Comparison of ENCODE assay signal across 16 cellular contexts in the genomic region with DNA sequence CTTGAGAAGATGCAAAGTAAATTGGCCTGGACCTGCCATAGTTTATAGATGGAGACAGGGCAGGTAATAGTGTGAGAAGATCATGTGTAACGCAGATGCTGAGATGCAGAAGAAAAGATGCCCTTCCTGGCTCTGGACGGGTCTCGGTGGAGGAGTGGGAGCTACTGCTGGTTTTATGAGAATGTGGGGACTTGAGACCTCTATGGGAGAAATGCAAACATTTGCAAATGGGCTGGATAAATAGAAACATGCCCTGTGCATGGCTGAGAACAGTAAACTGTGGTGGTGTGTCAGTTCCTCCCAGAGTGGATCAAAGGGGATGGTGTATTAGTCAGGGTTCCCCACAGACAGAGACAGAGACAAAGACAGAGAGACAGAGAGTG. TPM values are rescaled to one million over a fixed set of nuclear protein-coding genes. Genes with fewer than 3 reads are reported as not detected.
A peak's percentile ranks its signal among the peaks of the same experiment; 100 is the strongest.
DNase-seq lines count a peak whose midpoint lies in the region; ATAC-seq and TF ChIP-seq lines count a peak whose summit lies in the region.
"Had no signal": no experiment of that assay in that cellular context is flagged by ENCODE, and none has a peak within 500 bp of the region (broad histone marks: within the 10 kb centered on the region; RNA-seq: fewer than 3 reads in every experiment).

No MANE protein-coding gene starts in this region.

- H3K9me3 Mint-ChIP-seq in activated CD8-positive, alpha-beta T cell treated with anti-CD3 and anti-CD28 coated beads, Interleukin-2, amount 10 ng/mL, durations not matched to agents 7 days and 5 days (ENCODE audit: insufficient read depth), result no peaks in the 10 kb centered on the region
- H3K9me3 Mint-ChIP-seq in stimulated activated naive CD8-positive, alpha-beta T cell treated with anti-CD3 and anti-CD28 coated beads, Interleukin-15, amount 100 ng/mL, for 72 hours, result no peaks in the 10 kb centered on the region

- peaks cover 73% of the 10 kb centered on the region for H3K4me1 Mint-ChIP-seq in activated CD8-positive, alpha-beta T cell treated with anti-CD3 and anti-CD28 coated beads, Interleukin-2, amount 10 ng/mL, durations not matched to agents 7 days and 5 days (ENCODE audit: low read depth)
- H3K4me1 Mint-ChIP-seq in stimulated activated naive CD8-positive, alpha-beta T cell treated with anti-CD3 and anti-CD28 coated beads, Interleukin-15, amount 100 ng/mL, for 72 hours, result peaks cover 77% of the 10 kb centered on the region

- peak overlapping the region; percentile 90 for H3K27ac Mint-ChIP-seq in activated CD8-positive, alpha-beta T cell treated with anti-CD3 and anti-CD28 coated beads, Interleukin-2, amount 10 ng/mL, durations not matched to agents 7 days and 5 days
- H3K27ac Mint-ChIP-seq in stimulated activated naive CD8-positive, alpha-beta T cell treated with anti-CD3 and anti-CD28 coated beads, Interleukin-15, amount 100 ng/mL, for 72 hours, result peak overlapping the region; percentile 81 to 97

- ATAC-seq in HG02943 (IDR thresholded peaks at IDR 0.05; ENCODE audit: low read depth, unreplicated experiment), result peak; percentile 32
- peak; percentile 42 for ATAC-seq in activated CD8-positive, alpha-beta T cell treated with anti-CD3 and anti-CD28 coated beads, Interleukin-2, amount 10 ng/mL, durations not matched to agents 7 days and 5 days
- peak; percentile 81 for ATAC-seq in stimulated activated naive CD8-positive, alpha-beta T cell treated with anti-CD3 and anti-CD28 coated beads, Interleukin-15, amount 100 ng/mL, for 72 hours
- ATAC-seq: psoas muscle had no signal

- H3K27me3 Mint-ChIP-seq in activated CD8-positive, alpha-beta T cell treated with anti-CD3 and anti-CD28 coated beads, Interleukin-2, amount 10 ng/mL, durations not matched to agents 7 days and 5 days (ENCODE audit: low read depth), result no peaks in the 10 kb centered on the region
- H3K27me3 Mint-ChIP-seq in stimulated activated naive CD8-positive, alpha-beta T cell treated with anti-CD3 and anti-CD28 coated beads, Interleukin-15, amount 100 ng/mL, for 72 hours, result no peaks in the 10 kb centered on the region

- TF ChIP-seq CTCF in foreskin fibroblast (IDR thresholded peaks at IDR 0.05; ENCODE audit: low read depth, low read length), result no peak

- H3K36me3 Mint-ChIP-seq in activated CD8-positive, alpha-beta T cell treated with anti-CD3 and anti-CD28 coated beads, Interleukin-2, amount 10 ng/mL, durations not matched to agents 7 days and 5 days (ENCODE audit: low read depth), result peaks cover 90% of the 10 kb centered on the region

- POLR2A ChIA-PET in activated CD8-positive, alpha-beta T cell treated with anti-CD3 and anti-CD28 coated beads, Interleukin-2, amount 10 ng/mL, durations not matched to agents 7 days and 5 days (lab: Charles Lee), result interaction anchor here (1.1 to 4.8 kb wide), 4 partner anchors 9 to 27 kb away, joined by 3 to 83 read pairs (median 10); a partner anchor contains a TSS

- peak overlapping the region; percentile 67 for H3K4me3 Mint-ChIP-seq in activated CD8-positive, alpha-beta T cell treated with anti-CD3 and anti-CD28 coated beads, Interleukin-2, amount 10 ng/mL, durations not matched to agents 7 days and 5 days
- H3K4me3 Mint-ChIP-seq in stimulated activated naive CD8-positive, alpha-beta T cell treated with anti-CD3 and anti-CD28 coated beads, Interleukin-15, amount 100 ng/mL, for 72 hours, result peak overlapping the region; percentile 72 to 77

- CTCF ChIA-PET in activated CD8-positive, alpha-beta T cell treated with anti-CD3 and anti-CD28 coated beads, Interleukin-2, amount 10 ng/mL, durations not matched to agents 7 days and 5 days (lab: Charles Lee), result interaction anchor here (0.8 to 7.0 kb wide), 9 partner anchors 8 to 167 kb away, joined by 3 to 76 read pairs (median 4); a partner anchor contains a TSS

- no peak overlapping the region for H3K4me3 ChIP-seq in foreskin fibroblast (ENCODE audit: low read depth in 1 of 2, low read length in 2 of 2)
- H3K4me3 ChIP-seq: colonic mucosa, psoas muscle, stomach had no signal

- peak; percentile 48 for DNase-seq in stimulated activated CD4-positive, alpha-beta T cell treated with anti-CD3 and anti-CD28 coated beads, Interleukin-15, amount 100 ng/mL, for 24 hours
- DNase-seq in stimulated activated CD4-positive, alpha-beta T cell treated with anti-CD3 and anti-CD28 coated beads, Interleukin-2, amount 100 ng/mL, for 48 hours, result no peak
- DNase-seq in activated CD8-positive, alpha-beta T cell treated with anti-CD3 and anti-CD28 coated beads, Interleukin-2, amount 10 ng/mL, durations not matched to agents 7 days and 5 days, result peak; percentile 50
- DNase-seq in stimulated activated naive CD8-positive, alpha-beta T cell treated with anti-CD3 and anti-CD28 coated beads, Interleukin-15, amount 100 ng/mL, for 72 hours, result peak in 1 of 2 donors; percentile 46
- DNase-seq in superior temporal gyrus (ENCODE audit: extremely low spot score), result no peak
- no peak for DNase-seq in foreskin fibroblast
- no peak for DNase-seq in COLO829 (ENCODE audit: low spot score)
- DNase-seq: colonic mucosa, IMR-90, midbrain, NCI-H1930, psoas muscle, SIG-M5, stomach had no signal

RNA-seq across cellular contexts. Expression of a gene that starts 21.9 kb away (rescaled TPM):
- 10 to 100 TPM; 68.7 to 74.0 TPM for total RNA-seq in activated CD8-positive, alpha-beta T cell treated with anti-CD3 and anti-CD28 coated beads, Interleukin-2, amount 10 ng/mL, durations not matched to agents 7 days and 5 days
- total RNA-seq: fibroblast of lung, IMR-90 had no signal

RNA-seq across cellular contexts. Expression of a gene that starts 29.7 kb away (rescaled TPM):
- total RNA-seq in activated CD8-positive, alpha-beta T cell treated with anti-CD3 and anti-CD28 coated beads, Interleukin-2, amount 10 ng/mL, durations not matched to agents 7 days and 5 days, result 10 to 100 TPM in 1 of 2 experiments, 1 to 10 TPM in 1; 9.9 to 10.1 TPM
- total RNA-seq: fibroblast of lung, IMR-90 had no signal

RNA-seq across cellular contexts. Expression of a gene that starts 59.3 kb away (rescaled TPM):
- not detected for total RNA-seq in activated CD8-positive, alpha-beta T cell treated with anti-CD3 and anti-CD28 coated beads, Interleukin-2, amount 10 ng/mL, durations not matched to agents 7 days and 5 days
- total RNA-seq: fibroblast of lung, IMR-90, psoas muscle had no signal

Comparison
In these comparisons a context has a peak if more than half of its experiments do, and no peak if none do; other contexts are left out.
1. DNase-seq: peak in stimulated activated CD4-positive, alpha-beta T cell treated with anti-CD3 and anti-CD28 coated beads, Interleukin-15, amount 100 ng/mL, for 24 hours (single experiment) and activated CD8-positive, alpha-beta T cell treated with anti-CD3 and anti-CD28 coated beads, Interleukin-2, amount 10 ng/mL, durations not matched to agents 7 days and 5 days (single experiment); none in stimulated activated CD4-positive, alpha-beta T cell treated with anti-CD3 and anti-CD28 coated beads, Interleukin-2, amount 100 ng/mL, for 48 hours (0 of 2), superior temporal gyrus (single experiment), foreskin fibroblast (0 of 2) and COLO829 (single experiment).
2. Peak in every context shown above with its lines, with median percentiles within 50 percentile points of each other: ATAC-seq.